1 cellular context compared by ENCODE assay signal in genomic region chr1:9825101-9826074, GRCh38.
TF ChIP-seq lines count a peak whose summit lies in the region.

No MANE protein-coding gene starts in this region.

TF ChIP-seq in GM12878, 131 proteins besides CTCF, POLR2A, EP300 and RAD21 (continued from another document):
- TF ChIP-seq ZBTB11 (CRISPR knock-in tag; IDR thresholded peaks at IDR 0.05), result no peak
- no peak for TF ChIP-seq ZBTB4 (CRISPR knock-in tag; IDR thresholded peaks at IDR 0.05)
- TF ChIP-seq E2F8 (IDR thresholded peaks at IDR 0.05; ENCODE audit: low read depth, partially characterized antibody), result no peak
- peak; percentile 49; the same call in 1 of the 2 replicates for TF ChIP-seq SPI1 (IDR thresholded peaks at IDR 0.05; ENCODE audit: borderline replicate concordance, insufficient read depth, low read depth, low read length)
- TF ChIP-seq KDM1A (IDR thresholded peaks at IDR 0.05; ENCODE audit: borderline replicate concordance), result no peak
- TF ChIP-seq SREBF2 (IDR thresholded peaks at IDR 0.05; ENCODE audit: low read length), result no peak
- TF ChIP-seq PKNOX1 (IDR thresholded peaks at IDR 0.05), result peak; percentile 17; the same call in 1 of the 2 replicates
- peak; percentile 28 for TF ChIP-seq SKIL (IDR thresholded peaks at IDR 0.05; ENCODE audit: low read depth, poor library complexity, severe bottlenecking)
- TF ChIP-seq HSF1 (IDR thresholded peaks at IDR 0.05; ENCODE audit: low read depth, low read length), result no peak
- TF ChIP-seq USF2 (IDR thresholded peaks at IDR 0.05; ENCODE audit: borderline replicate concordance, low read depth, low read length), result no peak
- peak; percentile 43; the same call in 1 of the 2 replicates for TF ChIP-seq NR2F1 (conservative IDR thresholded peaks at IDR 0.05)
- 0 out of 2 replicates have a peak, but pooled peaks have one; percentile 25 for TF ChIP-seq CHD2 (IDR thresholded peaks at IDR 0.05; ENCODE audit: borderline replicate concordance, low read depth, low read length)
- no peak for TF ChIP-seq BCL3 (IDR thresholded peaks at IDR 0.05; ENCODE audit: borderline replicate concordance, insufficient read depth, low read depth, low read length, poor library complexity, severe bottlenecking)
